ENCODE assay signal across 12 cellular contexts in the genomic region with DNA sequence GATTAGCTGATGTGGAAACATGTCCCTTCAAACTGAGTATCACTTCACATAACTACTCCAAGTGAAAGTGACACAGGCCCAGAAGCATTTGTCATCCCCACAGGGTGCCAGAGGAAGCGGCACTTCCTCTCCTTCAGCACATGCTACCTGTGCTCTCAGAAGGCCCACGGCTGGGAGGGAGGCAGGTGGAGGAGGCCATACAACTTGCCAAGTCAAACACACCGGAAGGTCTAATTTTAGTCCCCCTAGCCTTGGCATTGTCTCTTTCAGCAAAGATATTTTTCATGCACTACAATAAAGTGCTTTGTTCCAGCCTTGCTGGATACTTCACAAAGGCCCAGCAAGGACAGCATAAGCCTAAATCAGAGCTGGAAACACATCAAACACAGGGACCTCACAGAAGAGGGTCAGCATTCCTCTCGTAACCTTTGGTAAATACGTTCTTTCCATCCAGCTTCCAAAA. TPM values are rescaled to one million over a fixed set of nuclear protein-coding genes. Genes with fewer than 3 reads are reported as not detected.
A peak's percentile ranks its signal among the peaks of the same experiment; 100 is the strongest.
DNase-seq lines count a peak whose midpoint lies in the region; ATAC-seq and TF ChIP-seq lines count a peak whose summit lies in the region.
"Had no signal": no experiment of that assay in that cellular context is flagged by ENCODE, and none has a peak within 500 bp of the region (broad histone marks: within the 10 kb centered on the region; RNA-seq: fewer than 3 reads in every experiment).

No MANE protein-coding gene starts in this region.

- H3K9me3 ChIP-seq in HUES6 (ENCODE audit: control insufficient read depth, insufficient read depth, low read depth, low read length) (no peaks in the 10 kb centered on the region), right atrium auricular region (no peaks in the 10 kb centered on the region), BE2C (no peaks in the 10 kb centered on the region)

- H3K27me3 ChIP-seq in HUES6 (ENCODE audit: control insufficient read depth, insufficient read depth, low read length), result no peaks in the 10 kb centered on the region
- no peaks in the 10 kb centered on the region for H3K27me3 ChIP-seq in right atrium auricular region
- no peaks in the 10 kb centered on the region for H3K27me3 ChIP-seq in BE2C

- no peaks in the 10 kb centered on the region for H3K36me3 ChIP-seq in HUES6 (ENCODE audit: control insufficient read depth, insufficient read depth, low read length)
- H3K36me3 ChIP-seq in right atrium auricular region, result no peaks in the 10 kb centered on the region
- H3K36me3 ChIP-seq in BE2C, result no peaks in the 10 kb centered on the region

- H3K4me1 ChIP-seq in HUES6 (ENCODE audit: control insufficient read depth, insufficient read depth, low read length) (peaks cover 29% of the 10 kb centered on the region), right atrium auricular region (peaks cover 0 to 12% of the 10 kb centered on the region in 2 donors), BE2C (no peaks in the 10 kb centered on the region)

- H3K27ac ChIP-seq in HUES6 (ENCODE audit: low read depth, low read length) (peak overlapping the region; percentile 15; the same call in 1 of the 2 replicates), right atrium auricular region (peak overlapping the region; percentile 48 to 66)
- H3K27ac ChIP-seq: epithelial cell of prostate had no signal

- peak; percentile 89 for ATAC-seq in GM18502 (IDR thresholded peaks at IDR 0.05; ENCODE audit: poor library complexity, unreplicated experiment)
- peak; percentile 92 for ATAC-seq in GM21717 (IDR thresholded peaks at IDR 0.05; ENCODE audit: unreplicated experiment)
- no peak for ATAC-seq in HG03469 (IDR thresholded peaks at IDR 0.05; ENCODE audit: unreplicated experiment)
- ATAC-seq in HG03039 (IDR thresholded peaks at IDR 0.05; ENCODE audit: unreplicated experiment), result no peak

- no peak for DNase-seq in right atrium auricular region (ENCODE audit: low spot score)
- no peak for DNase-seq in BE2C
- no peak for DNase-seq in NCI-H2227 treated with DMSO at 0.1 percent for 48 hours (lab: John Stamatoyannopoulos, UW)
- DNase-seq: activated CD4-positive, alpha-beta T cell treated with anti-CD3 and anti-CD28 coated beads for 4 hours; kidney glomerular epithelial cell; stimulated activated CD8-positive, alpha-beta memory T cell treated with anti-CD3 and anti-CD28 coated beads, Interleukin-4, amount 100 ng/mL, for 48 hours had no signal

- H3K4me3 ChIP-seq in HUES6 (ENCODE audit: low read depth, low read length) (no peak overlapping the region), right atrium auricular region (no peak overlapping the region), BE2C (ENCODE audit: low read depth, low read length) (no peak overlapping the region)

- TF ChIP-seq CTCF in right atrium auricular region (IDR thresholded peaks at IDR 0.05) (no peak), BE2C (IDR thresholded peaks at IDR 0.05; ENCODE audit: low read depth, low read length) (no peak)

- no peak overlapping the region for H3K9ac ChIP-seq in HUES6 (ENCODE audit: low read length)

RNA-seq across cellular contexts. Expression of a gene that starts 38.0 kb away (rescaled TPM):
- 10 to 100 TPM; 30.2 to 41.7 TPM for total RNA-seq in right atrium auricular region
- polyA plus RNA-seq in BE2C (2012; ENCODE audit: insufficient read depth, insufficient read length, low read depth), result not detected

Comparison
In these comparisons a context has a peak if more than half of its experiments do, and no peak if none do; other contexts are left out.
1. ATAC-seq: peak in GM18502 (single experiment) and GM21717 (single experiment); none in HG03469 (single experiment) and HG03039 (single experiment).